ENCODE assay signal across 17 cellular contexts in the genomic region with DNA sequence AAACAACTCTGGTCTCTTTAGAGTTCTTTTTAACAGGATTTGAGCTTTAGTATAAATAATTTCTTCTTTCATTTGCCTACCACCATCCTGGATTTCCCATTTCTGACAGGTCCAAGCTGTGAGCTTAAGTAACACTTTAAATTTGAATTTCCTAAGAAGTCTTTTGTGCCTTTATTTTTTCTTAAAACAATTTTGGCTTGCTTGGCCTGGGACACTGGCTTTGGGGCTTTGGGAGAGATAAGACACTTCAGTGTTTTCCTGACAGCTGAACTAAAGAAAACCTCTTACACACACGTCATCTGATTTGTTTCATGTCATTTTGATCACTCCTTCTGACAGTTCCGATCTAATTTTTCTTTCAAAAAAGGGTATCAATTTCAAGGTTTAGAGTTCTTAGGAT.
DNase-seq lines count a peak whose midpoint lies in the region; ATAC-seq and TF ChIP-seq lines count a peak whose summit lies in the region.
"Had no signal": no experiment of that assay in that cellular context is flagged by ENCODE, and none has a peak within 500 bp of the region (broad histone marks: within the 10 kb centered on the region; RNA-seq: fewer than 3 reads in every experiment).

No MANE protein-coding gene starts in this region.

- no peak overlapping the region for H3K4me3 ChIP-seq in right atrium auricular region
- H3K4me3 ChIP-seq in cardiac muscle cell = no peak overlapping the region
- H3K4me3 ChIP-seq: A549; BLaER1 treated with 17β-estradiol and CSF1 and Interleukin-3, amounts not matched to agents 10 nM and 100 nM had no signal

- H3K36me3 ChIP-seq in right atrium auricular region (no peaks in the 10 kb centered on the region), cardiac muscle cell (no peaks in the 10 kb centered on the region)
- H3K36me3 ChIP-seq: BLaER1 treated with 17β-estradiol and CSF1 and Interleukin-3, amounts not matched to agents 10 nM and 100 nM had no signal

- H3K27me3 ChIP-seq in right atrium auricular region = no peaks in the 10 kb centered on the region
- no peaks in the 10 kb centered on the region for H3K27me3 ChIP-seq in cardiac muscle cell
- H3K27me3 ChIP-seq: BLaER1 treated with 17β-estradiol and CSF1 and Interleukin-3, amounts not matched to agents 10 nM and 100 nM had no signal

- TF ChIP-seq CTCF in right atrium auricular region (IDR thresholded peaks at IDR 0.05) (no peak), cardiac muscle cell (IDR thresholded peaks at IDR 0.05; ENCODE audit: low read depth, low read length) (no peak)

- no peaks in the 10 kb centered on the region for H3K4me1 ChIP-seq in right atrium auricular region
- H3K4me1 ChIP-seq in cardiac muscle cell (ENCODE audit: low read depth) = peaks cover 10% of the 10 kb centered on the region
- H3K4me1 ChIP-seq: A549, Caco-2 had no signal

- H3K27ac ChIP-seq in right atrium auricular region (no peak overlapping the region), cardiac muscle cell (peak overlapping the region; percentile 17)
- H3K27ac ChIP-seq: 22Rv1; A549; BLaER1 treated with 17β-estradiol and CSF1 and Interleukin-3, amounts not matched to agents 10 nM and 100 nM; C4-2B had no signal

- intact Hi-C loops in Right ventricle myocardium inferior (cut with DNase I) = no loop called here
- intact Hi-C loops in left cardiac atrium (cut with DNase I) = no loop called here
- intact Hi-C loops in left ventricle myocardium superior (cut with micrococcal nuclease) = no loop called here

- ATAC-seq in Right ventricle myocardium inferior = peak; percentile 59
- no peak for ATAC-seq in left cardiac atrium
- ATAC-seq in left ventricle myocardium superior = peak; percentile 56
- ATAC-seq: A549; CD8-positive, alpha-beta T cell had no signal

- H3K9me3 ChIP-seq in right atrium auricular region (peaks cover 0 to 12% of the 10 kb centered on the region in 2 donors), cardiac muscle cell (ENCODE audit: low read depth) (no peaks in the 10 kb centered on the region)
- H3K9me3 ChIP-seq: A549, Caco-2 had no signal

- DNase-seq in Right ventricle myocardium inferior (ENCODE audit: missing footprints) (no peak), right atrium auricular region (ENCODE audit: low spot score) (no peak), cardiac muscle cell (ENCODE audit: low read depth in 1 of 2, low spot score in 1 of 2) (no peak), left cardiac atrium (no peak), left ventricle myocardium superior (no peak), T-helper 1 cell (no peak)
- DNase-seq: AML-193; Caco-2; Calu3; CD4-positive, alpha-beta T cell; CD8-positive, alpha-beta T cell; DMS79 treated with DMSO at 0.1 percent for 48 hours; GF-D8 had no signal

Comparison
In these comparisons a context has a peak if more than half of its experiments do, and no peak if none do; other contexts are left out.
1. ATAC-seq: peak in Right ventricle myocardium inferior (single experiment) and left ventricle myocardium superior (single experiment); none in left cardiac atrium (0 of 2).